In genomic region chr20:63594043-63594561, GRCh38 we compare ENCODE assay signal across 19 cellular contexts. TPM values are rescaled to one million over a fixed set of nuclear protein-coding genes. Genes with fewer than 3 reads are reported as not detected.
A peak's percentile ranks its signal among the peaks of the same experiment; 100 is the strongest.
DNase-seq lines count a peak whose midpoint lies in the region; ATAC-seq and TF ChIP-seq lines count a peak whose summit lies in the region.
"Had no signal": no experiment of that assay in that cellular context is flagged by ENCODE, and none has a peak within 500 bp of the region (broad histone marks: within the 10 kb centered on the region; RNA-seq: fewer than 3 reads in every experiment).

No MANE protein-coding gene starts in this region.

- TF ChIP-seq POLR2A in IMR-90 (IDR thresholded peaks at IDR 0.05; ENCODE audit: low read depth, low read length), result no peak
- no peak for TF ChIP-seq POLR2A in vagina (IDR thresholded peaks at IDR 0.05)

- H3K4me1 ChIP-seq in IMR-90 (ENCODE audit: control insufficient read depth, insufficient read depth, low read length) (peaks cover 7% of the 10 kb centered on the region), neuronal stem cell (ENCODE audit: control insufficient read depth in 2 of 2, insufficient read depth in 1 of 2, low read depth in 1 of 2, low read length in 2 of 2) (no peaks in the 10 kb centered on the region), tibial artery (no peaks in the 10 kb centered on the region), vagina (no peaks in the 10 kb centered on the region)
- H3K4me1 ChIP-seq: SJCRH30 had no signal

- peaks cover 0 to 17% of the 10 kb centered on the region in 2 experiments; a peak in 3 of 4 replicates for H3K79me1 ChIP-seq in IMR-90 (ENCODE audit: low read depth in 1 of 2, low read length in 2 of 2)
- H3K79me1 ChIP-seq in neuronal stem cell (ENCODE audit: low read depth, low read length), result peaks cover 2% of the 10 kb centered on the region

- H3K4me2 ChIP-seq in IMR-90 (ENCODE audit: low read depth, low read length), result no peak overlapping the region
- no peak overlapping the region for H3K4me2 ChIP-seq in neuronal stem cell (ENCODE audit: insufficient read depth, low read length, poor library complexity, severe bottlenecking)

- TF ChIP-seq RAD21 in IMR-90 (IDR thresholded peaks at IDR 0.05; ENCODE audit: low read length), result no peak

- H4K91ac ChIP-seq in IMR-90 (ENCODE audit: insufficient read depth, low read depth, low read length) (no peak overlapping the region), neuronal stem cell (ENCODE audit: low read depth, low read length, poor library complexity) (no peak overlapping the region)

- H2BK120ac ChIP-seq in IMR-90 (ENCODE audit: low read depth, low read length) (no peak overlapping the region), neuronal stem cell (ENCODE audit: low read depth, low read length) (no peak overlapping the region)

- in situ Hi-C loops in IMR-90 (cut with MboI; ENCODE audit: low sequenced_read_pairs), result no loop called here

- H2AK9ac ChIP-seq in IMR-90 (replicated peaks; ENCODE audit: low read depth, low read length, poor library complexity), result no peak overlapping the region

- TF ChIP-seq CTCF in IMR-90 (conservative IDR thresholded peaks at IDR 0.05; ENCODE audit: low read depth, low read length) (no peak), choroid plexus epithelial cell (conservative IDR thresholded peaks at IDR 0.05; ENCODE audit: low read depth, low read length) (no peak), tibial artery (IDR thresholded peaks at IDR 0.05) (no peak), vagina (IDR thresholded peaks at IDR 0.05) (no peak)

- no peak overlapping the region for H2BK20ac ChIP-seq in IMR-90 (ENCODE audit: low read depth, low read length)

- H2AK5ac ChIP-seq in IMR-90 (ENCODE audit: low read depth, low read length), result no peak overlapping the region
- H2AK5ac ChIP-seq in neuronal stem cell (ENCODE audit: low read depth, low read length), result no peak overlapping the region

- H3K27me3 ChIP-seq in IMR-90 (ENCODE audit: control insufficient read depth, insufficient read depth, low read length), result no peaks in the 10 kb centered on the region
- H3K27me3 ChIP-seq in neuronal stem cell (ENCODE audit: control insufficient read depth in 3 of 3, insufficient read depth in 3 of 3, low read depth in 1 of 3, low read length in 3 of 3), result no peaks in the 10 kb centered on the region
- no peaks in the 10 kb centered on the region for H3K27me3 ChIP-seq in tibial artery
- no peaks in the 10 kb centered on the region for H3K27me3 ChIP-seq in vagina
- H3K27me3 ChIP-seq: SJCRH30 had no signal

- H4K20me1 ChIP-seq in IMR-90 (ENCODE audit: insufficient read depth, low read length), result no peaks in the 10 kb centered on the region; the same call in none of the 2 replicates

- CTCF ChIA-PET in IMR-90 (lab: Yijun Ruan, JAX), result no interaction called here

- dilution Hi-C loops in IMR-90 (cut with HindIII; ENCODE audit: low sequenced_read_pairs, unreplicated experiment), result no loop called here

- H2BK12ac ChIP-seq in neuronal stem cell (ENCODE audit: low read length), result no peak overlapping the region

- peaks cover 55% of the 10 kb centered on the region for H3K36me3 ChIP-seq in IMR-90 (ENCODE audit: control insufficient read depth, insufficient read depth, low read length)
- H3K36me3 ChIP-seq in neuronal stem cell (replicated peaks in 1 of 2; ENCODE audit: control insufficient read depth in 2 of 2, insufficient read depth in 2 of 2, low read length in 2 of 2), result peaks cover 31 to 86% of the 10 kb centered on the region in 2 donors
- H3K36me3 ChIP-seq in tibial artery, result peaks cover 47 to 93% (median 79%) of the 10 kb centered on the region in 3 donors
- H3K36me3 ChIP-seq in vagina, result peaks cover 0 to 68% of the 10 kb centered on the region in 2 donors

- DNase-seq in Daoy (ENCODE audit: low read depth), result peak; percentile 33
- DNase-seq in IMR-90, result peak; percentile 53
- peak; percentile 53 for DNase-seq in choroid plexus epithelial cell (ENCODE audit: low read depth)
- no peak for DNase-seq in neuronal stem cell (ENCODE audit: low spot score)
- DNase-seq in NCI-H1048 (lab: John Stamatoyannopoulos, UW), result no peak
- DNase-seq in tibial artery, result no peak
- DNase-seq in vagina (ENCODE audit: extremely low spot score in 2 of 2), result no peak
- DNase-seq: activated CD4-positive, alpha-beta T cell treated with anti-CD3 and anti-CD28 coated beads for 1 hour; activated gamma-delta T cell treated with Interleukin-2 at 50 U/mL for 16 hours; DMS79; effector memory CD4-positive, alpha-beta T cell; NCI-H1436 treated with DMSO at 0.1 percent for 48 hours; SJCRH30 had no signal

- H3K27ac ChIP-seq in IMR-90 (ENCODE audit: insufficient read depth, low read length) (no peak overlapping the region), neuronal stem cell (replicated peaks; ENCODE audit: low read length) (no peak overlapping the region), tibial artery (no peak overlapping the region), vagina (no peak overlapping the region)
- H3K27ac ChIP-seq: C4-2B, SJCRH30 had no signal

- peaks cover 4% of the 10 kb centered on the region; the same call in 1 of the 2 replicates for H3K9me1 ChIP-seq in IMR-90 (ENCODE audit: insufficient read depth, low read length)

- H3K4me3 ChIP-seq in IMR-90 (ENCODE audit: insufficient read depth, low read depth, low read length) (no peak overlapping the region), choroid plexus epithelial cell (ENCODE audit: low read depth, low read length) (no peak overlapping the region), neuronal stem cell (ENCODE audit: low read length in 2 of 2) (no peak overlapping the region), tibial artery (no peak overlapping the region), vagina (no peak overlapping the region)
- H3K4me3 ChIP-seq: GM12878, SJCRH30 had no signal

- H4K8ac ChIP-seq in IMR-90 (ENCODE audit: low read depth in 2 of 2, low read length in 2 of 2) (no peak overlapping the region), neuronal stem cell (ENCODE audit: low read depth, low read length) (no peak overlapping the region)

- no peak overlapping the region for H4K5ac ChIP-seq in IMR-90 (ENCODE audit: low read depth, low read length)

- WGBS in IMR-90 (ENCODE audit: extremely low coverage in 2 of 2, insufficient read length in 1 of 2), 2 experiments, result 77% methylated on average over 8 of the region's 10 CpGs; no CpG with 5 or more reads in 1 of the 2 experiments
- no CpG with 5 or more reads among the region's 10 CpGs for WGBS in neuronal stem cell (ENCODE audit: extremely low coverage in 2 of 2, insufficient read length in 2 of 2, insufficient replicate concordance in 1 of 2), 2 donors

- intact Hi-C loops in IMR-90 (cut with micrococcal nuclease) (no loop called here), tibial artery (cut with DNase I; ENCODE audit: low total_unique reads) (no loop called here), vagina (cut with DNase I) (no loop called here)

- H3K9me3 ChIP-seq in IMR-90 (ENCODE audit: control insufficient read depth, insufficient read depth, low read length) (no peaks in the 10 kb centered on the region), neuronal stem cell (replicated peaks in 1 of 2; ENCODE audit: control insufficient read depth in 2 of 2, insufficient read depth in 1 of 2, low read depth in 1 of 2, low read length in 2 of 2) (no peaks in the 10 kb centered on the region), tibial artery (no peaks in the 10 kb centered on the region), vagina (no peaks in the 10 kb centered on the region)
- H3K9me3 ChIP-seq: SJCRH30 had no signal

- H3K56ac ChIP-seq in IMR-90 (ENCODE audit: extremely low read depth, insufficient read depth, low read length), result no peak overlapping the region

- BruUV-seq in IMR-90 (replicated peaks; lab: Mats Ljungman, UMichigan), result no TSS peak

- H2AFZ ChIP-seq in IMR-90 (replicated peaks; ENCODE audit: low read length, poor library complexity) (no peak overlapping the region), neuronal stem cell (ENCODE audit: low read length) (no peak overlapping the region)

- H3K4ac ChIP-seq in IMR-90 (ENCODE audit: low read depth, low read length), result no peak overlapping the region
- no peak overlapping the region for H3K4ac ChIP-seq in neuronal stem cell (ENCODE audit: low read length)

- H3K18ac ChIP-seq in IMR-90 (ENCODE audit: low read depth, low read length) (no peak overlapping the region), neuronal stem cell (ENCODE audit: low read length) (no peak overlapping the region)

- POLR2A ChIA-PET in IMR-90 (lab: Charles Lee; ENCODE audit: unreplicated experiment), result no interaction called here

- H3K9ac ChIP-seq in IMR-90 (ENCODE audit: low read depth, low read length) (no peak overlapping the region), neuronal stem cell (ENCODE audit: low read depth, low read length, poor library complexity) (no peak overlapping the region)

- ATAC-seq in IMR-90 (ENCODE audit: low read depth), result peak; percentile 44
- ATAC-seq in GM21390 (IDR thresholded peaks at IDR 0.05; ENCODE audit: unreplicated experiment), result no peak
- ATAC-seq: GM12878 had no signal

- H3K23ac ChIP-seq in IMR-90 (ENCODE audit: low read depth, low read length) (no peak overlapping the region), neuronal stem cell (ENCODE audit: low read depth, low read length, poor library complexity) (peak overlapping the region; percentile 52)

- H3K14ac ChIP-seq in IMR-90 (replicated peaks; ENCODE audit: low read depth, low read length) (no peak overlapping the region), neuronal stem cell (ENCODE audit: low read length) (no peak overlapping the region)

- H2BK15ac ChIP-seq in IMR-90 (ENCODE audit: low read depth, low read length) (no peak overlapping the region), neuronal stem cell (ENCODE audit: low read length) (no peak overlapping the region)

- H2BK5ac ChIP-seq in IMR-90 (ENCODE audit: low read depth, low read length, poor library complexity, severe bottlenecking) (no peak overlapping the region), neuronal stem cell (ENCODE audit: low read length) (no peak overlapping the region)

RNA-seq across cellular contexts. Expression of gene HELZ2, which starts 20.1 kb away (rescaled TPM):
- 19.2 and 19.3 TPM in 2 replicates for total RNA-seq in Daoy (2014; rRNA removed; shearing (Covaris generic))
- total RNA-seq in IMR-90 (2012; rRNA removed), result 4.2 and 4.7 TPM in 2 replicates
- polyA plus RNA-seq in IMR-90 (2012; rRNA removed), result 10.6 and 12.2 TPM in 2 replicates
- polyA plus RNA-seq in IMR-90 (2012; cell fraction: cytosol; rRNA removed), result 3.2 and 6.8 TPM in 2 replicates
- polyA plus RNA-seq in IMR-90 (2012; cell fraction: nucleus; rRNA removed; ENCODE audit: low replicate concordance), result 10.9 and 32.5 TPM in 2 replicates
- 5.7 TPM for polyA plus RNA-seq in neuronal stem cell (2013, experiment 1 of 2)
- polyA plus RNA-seq in neuronal stem cell (2013, experiment 2 of 2), result 5.8 TPM
- total RNA-seq in vagina, result 31.4 TPM

RNA-seq across cellular contexts. Expression of gene GMEB2, which starts 32.8 kb away (rescaled TPM):
- total RNA-seq in Daoy (2014; rRNA removed; shearing (Covaris generic)), result 6.2 and 7.6 TPM in 2 replicates
- total RNA-seq in IMR-90 (2012; rRNA removed), result 5.0 and 5.3 TPM in 2 replicates
- polyA plus RNA-seq in IMR-90 (2012; rRNA removed), result 10.0 and 10.6 TPM in 2 replicates
- polyA plus RNA-seq in IMR-90 (2012; cell fraction: cytosol; rRNA removed), result 7.2 and 11.4 TPM in 2 replicates
- polyA plus RNA-seq in IMR-90 (2012; cell fraction: nucleus; rRNA removed; ENCODE audit: low replicate concordance), result 17.0 and 27.6 TPM in 2 replicates
- 9.0 TPM for polyA plus RNA-seq in neuronal stem cell (2013, experiment 1 of 2)
- polyA plus RNA-seq in neuronal stem cell (2013, experiment 2 of 2), result 8.7 TPM
- 11.3 TPM for total RNA-seq in vagina

RNA-seq across cellular contexts. Expression of gene FNDC11, which starts 40.1 kb away (rescaled TPM):
- not detected in 2 replicates for total RNA-seq in Daoy (2014; rRNA removed; shearing (Covaris generic))
- 0.28 and 0.36 TPM in 2 replicates for total RNA-seq in IMR-90 (2012; rRNA removed)
- polyA plus RNA-seq in IMR-90 (2012; rRNA removed), result 1.0 and 1.6 TPM in 2 replicates
- 0.57 and 1.9 TPM in 2 replicates for polyA plus RNA-seq in IMR-90 (2012; cell fraction: cytosol; rRNA removed)
- polyA plus RNA-seq in IMR-90 (2012; cell fraction: nucleus; rRNA removed; ENCODE audit: low replicate concordance), result 3.1 and 7.9 TPM in 2 replicates
- 7.5 TPM for polyA plus RNA-seq in neuronal stem cell (2013, experiment 1 of 2)
- 7.2 TPM for polyA plus RNA-seq in neuronal stem cell (2013, experiment 2 of 2)
- total RNA-seq in vagina, result not detected

RNA-seq across cellular contexts. Expression of gene SRMS, which starts 46.6 kb away (rescaled TPM):
- not detected in 2 replicates for total RNA-seq in Daoy (2014; rRNA removed; shearing (Covaris generic))
- not detected in 2 replicates for total RNA-seq in IMR-90 (2012; rRNA removed)
- not detected in 2 replicates for polyA plus RNA-seq in IMR-90 (2012; rRNA removed)
- polyA plus RNA-seq in IMR-90 (2012; cell fraction: cytosol; rRNA removed), result not detected in 2 replicates
- polyA plus RNA-seq in IMR-90 (2012; cell fraction: nucleus; rRNA removed; ENCODE audit: low replicate concordance), result not detected in 2 replicates
- not detected for polyA plus RNA-seq in neuronal stem cell (2013, experiment 1 of 2)
- polyA plus RNA-seq in neuronal stem cell (2013, experiment 2 of 2), result not detected
- total RNA-seq in vagina, result not detected
- total RNA-seq: GM12878; SJCRH30; subcutaneous adipose tissue; T-helper 2 cell treated with Interferon-gamma antibody and Interleukin-4, amounts not matched to agents 100 ng/mL and 5 ng/mL, for 36 hours had no signal
- polyA plus RNA-seq: GM12878, neural cell had no signal

RNA-seq across cellular contexts. Expression of gene PTK6, which starts 56.9 kb away (rescaled TPM):
- not detected in 2 replicates for total RNA-seq in Daoy (2014; rRNA removed; shearing (Covaris generic))
- total RNA-seq in IMR-90 (2012; rRNA removed) (not detected in 2 replicates), vagina (25.8 TPM)
- polyA plus RNA-seq in IMR-90 (2012; rRNA removed), result 0.07 TPM in 1 of 2 replicates, not detected in the other
- 0.03 and 0.04 TPM in 2 replicates for polyA plus RNA-seq in IMR-90 (2012; cell fraction: cytosol; rRNA removed)
- 0.19 and 0.28 TPM in 2 replicates for polyA plus RNA-seq in IMR-90 (2012; cell fraction: nucleus; rRNA removed; ENCODE audit: low replicate concordance)
- polyA plus RNA-seq in neuronal stem cell (2013, experiment 1 of 2), result not detected
- polyA plus RNA-seq in neuronal stem cell (2013, experiment 2 of 2), result not detected
- polyA plus RNA-seq: neural cell had no signal

Comparison
In these comparisons a context has a peak if more than half of its experiments do, and no peak if none do; other contexts are left out.
1. DNase-seq: peak in Daoy (single experiment), IMR-90 (single experiment) and choroid plexus epithelial cell (single experiment); none in neuronal stem cell (single experiment), NCI-H1048 (single experiment), tibial artery (0 of 2) and vagina (0 of 2).